15 cellular contexts compared by ENCODE assay signal in the genomic region with DNA sequence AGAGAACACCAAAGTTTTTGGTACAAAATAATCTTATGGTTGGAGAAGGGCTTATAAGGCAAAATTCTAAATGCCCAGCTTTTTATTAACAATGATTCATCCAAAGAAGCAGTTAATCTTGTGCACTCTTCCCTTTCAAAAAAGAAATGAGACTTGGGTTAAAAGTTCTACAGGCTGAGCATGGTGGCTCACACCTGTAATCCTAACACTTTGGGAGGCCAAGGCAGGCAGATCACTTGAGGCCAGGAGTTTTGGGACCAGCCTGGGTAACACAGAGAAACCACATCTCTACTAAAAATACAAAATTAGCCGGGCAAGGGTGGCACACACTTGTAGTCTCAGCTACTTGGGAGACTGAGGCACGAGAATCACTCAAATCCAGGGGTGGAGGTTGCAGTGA. TPM values are rescaled to one million over a fixed set of nuclear protein-coding genes. Genes with fewer than 3 reads are reported as not detected.
DNase-seq lines count a peak whose midpoint lies in the region; ATAC-seq, FAIRE-seq and TF ChIP-seq lines count a peak whose summit lies in the region.
"Had no signal": no experiment of that assay in that cellular context is flagged by ENCODE, and none has a peak within 500 bp of the region (broad histone marks: within the 10 kb centered on the region; RNA-seq: fewer than 3 reads in every experiment).

No MANE protein-coding gene starts in this region.

- H3K4me1 Mint-ChIP-seq in stimulated activated naive CD8-positive, alpha-beta T cell treated with anti-CD3 and anti-CD28 coated beads, Interleukin-15, Interleukin-2, amounts not matched to agents 100 ng/mL and 50 ng/mL, for 24 hours (ENCODE audit: low read depth), result peaks cover 89% of the 10 kb centered on the region
- peaks cover 49% of the 10 kb centered on the region for H3K4me1 Mint-ChIP-seq in type B pancreatic cell (ENCODE audit: unreplicated experiment)

- peaks cover 30% of the 10 kb centered on the region for H3K4me1 ChIP-seq in RWPE2 (ENCODE audit: insufficient read depth, poor library complexity, severe bottlenecking)
- H3K4me1 ChIP-seq in H1 (replicated peaks in 1 of 4; ENCODE audit: control insufficient read depth in 3 of 4, insufficient read depth in 4 of 4, low read length in 3 of 4), result peaks cover 0 to 11% (median 4%) of the 10 kb centered on the region in 4 experiments; a peak in 4 of 7 replicates
- peaks cover 27% of the 10 kb centered on the region for H3K4me1 ChIP-seq in mucosa of descending colon (ENCODE audit: low read depth)

- no peak overlapping the region for H3K9ac ChIP-seq in H1 (replicated peaks in 1 of 4; ENCODE audit: extremely low read depth in 1 of 4, low read depth in 3 of 4, low read length in 3 of 4)

- no peaks in the 10 kb centered on the region; the same call in 1 of the 2 replicates for H3K79me1 ChIP-seq in H1 (ENCODE audit: low read depth, low read length)

- peaks cover 11 to 15% of the 10 kb centered on the region in 2 experiments for H4K20me1 ChIP-seq in H1 (replicated peaks in 1 of 2; ENCODE audit: control insufficient read depth in 1 of 2, insufficient read depth in 2 of 2, low read length in 2 of 2)

- DNase-seq in stimulated activated naive CD8-positive, alpha-beta T cell treated with anti-CD3 and anti-CD28 coated beads, Interleukin-15, Interleukin-2, amounts not matched to agents 100 U/mL and 50 U/mL, for 24 hours, result no peak
- DNase-seq in RWPE2 (ENCODE audit: low spot score) (no peak), H1 (ENCODE audit: low read depth in 1 of 2, low spot score in 2 of 2) (no peak), type B pancreatic cell (ENCODE audit: extremely low spot score, unreplicated experiment) (no peak), mucosa of descending colon (no peak)
- DNase-seq: activated CD8-positive, alpha-beta memory T cell treated with anti-CD3 and anti-CD28 coated beads, Interleukin-2, amount 50 U/mL, for 48 hours; BE2C; Kasumi-1; NCI-H187; SIG-M5; stimulated activated naive CD4-positive, alpha-beta T cell treated with Interleukin-2 at 50 U/mL for 16 hours had no signal

- peaks cover 6% of the 10 kb centered on the region for H3K23me2 ChIP-seq in H1 (ENCODE audit: low read depth, low read length)

- H3K27ac ChIP-seq in RWPE2 (ENCODE audit: poor library complexity, severe bottlenecking) (peak overlapping the region; percentile 5), H1 (ENCODE audit: low read depth, low read length) (no peak overlapping the region)

- TF ChIP-seq EP300 in H1 (IDR thresholded peaks at IDR 0.05; ENCODE audit: borderline replicate concordance in 1 of 2, low read depth in 2 of 2, low read length in 2 of 2), result no peak

- H3K36me3 ChIP-seq in RWPE2 (ENCODE audit: low read depth) (peaks cover 92% of the 10 kb centered on the region), H1 (ENCODE audit: control insufficient read depth in 2 of 4, insufficient read depth in 4 of 4, low read length in 3 of 4) (peaks cover 13 to 70% (median 45%) of the 10 kb centered on the region in 4 experiments), mucosa of descending colon (ENCODE audit: low read depth) (no peaks in the 10 kb centered on the region)

- TF ChIP-seq POLR2A in H1 (IDR thresholded peaks at IDR 0.05; ENCODE audit: control extremely low read depth in 1 of 2, low read depth in 2 of 2, low read length in 2 of 2), result peak in 1 of 2 experiments; percentile 42; a peak in 2 of 3 replicates

- H3K56ac ChIP-seq in H1 (replicated peaks; ENCODE audit: insufficient read length, low read depth, low read length), result no peak overlapping the region

- H4K5ac ChIP-seq in H1 (ENCODE audit: insufficient read length, low read depth, low read length), result no peak overlapping the region

- H2AFZ ChIP-seq in H1 (ENCODE audit: low read length), result no peak overlapping the region

- H2BK120ac ChIP-seq in H1 (replicated peaks; ENCODE audit: low read depth, low read length), result no peak overlapping the region

- 86% methylated on average over 2 of the region's 2 CpGs; no CpG with 5 or more reads in 1 of the 2 experiments for WGBS in H1 (ENCODE audit: extremely low coverage in 1 of 2, insufficient coverage in 1 of 2, insufficient read length in 1 of 2, insufficient replicate concordance in 2 of 2, low coverage in 1 of 2, low lambda C conversion rate in 2 of 2, missing lambda C conversion rate in 1 of 2), 2 experiments

- intact Hi-C loops in mucosa of descending colon (cut with DNase I, micrococcal nuclease), result loop anchor here (10.0 kb wide), 1 partner anchor 112 kb away; no protein-coding TSS in a partner anchor

- H3K27me3 Mint-ChIP-seq in stimulated activated naive CD8-positive, alpha-beta T cell treated with anti-CD3 and anti-CD28 coated beads, Interleukin-15, Interleukin-2, amounts not matched to agents 100 ng/mL and 50 ng/mL, for 24 hours, result no peaks in the 10 kb centered on the region
- peaks cover 3% of the 10 kb centered on the region for H3K27me3 Mint-ChIP-seq in type B pancreatic cell

- H3K27ac Mint-ChIP-seq in stimulated activated naive CD8-positive, alpha-beta T cell treated with anti-CD3 and anti-CD28 coated beads, Interleukin-15, Interleukin-2, amounts not matched to agents 100 ng/mL and 50 ng/mL, for 24 hours, result peak overlapping the region; percentile 63
- peak overlapping the region; percentile 3 for H3K27ac Mint-ChIP-seq in type B pancreatic cell

- no peak overlapping the region for H3K18ac ChIP-seq in H1 (ENCODE audit: extremely low read depth, low read length)

- H3K27me3 ChIP-seq in RWPE2 (ENCODE audit: insufficient read depth, poor library complexity, severe bottlenecking), result no peaks in the 10 kb centered on the region
- H3K27me3 ChIP-seq in H1 (replicated peaks in 1 of 4; ENCODE audit: control insufficient read depth in 3 of 4, extremely low read depth in 1 of 4, insufficient read depth in 3 of 4, low read length in 3 of 4), result no peaks in the 10 kb centered on the region
- H3K27me3 ChIP-seq: BE2C had no signal

- H2BK20ac ChIP-seq in H1 (ENCODE audit: low read length), result no peak overlapping the region

- no peak overlapping the region for H3K23ac ChIP-seq in H1 (ENCODE audit: insufficient read length)

- H3K4me3 Mint-ChIP-seq in stimulated activated naive CD8-positive, alpha-beta T cell treated with anti-CD3 and anti-CD28 coated beads, Interleukin-15, Interleukin-2, amounts not matched to agents 100 ng/mL and 50 ng/mL, for 24 hours, result peak overlapping the region; percentile 84
- H3K4me3 Mint-ChIP-seq in type B pancreatic cell, result peak overlapping the region; percentile 35

- no peak for TF ChIP-seq RAD21 in H1 (IDR thresholded peaks at IDR 0.05 in 1 of 2, conservative IDR thresholded peaks at IDR 0.05 in 1 of 2; ENCODE audit: low read depth in 2 of 2, low read length in 2 of 2)

- no peak overlapping the region for H4K91ac ChIP-seq in H1 (replicated peaks; ENCODE audit: insufficient read length, low read length)

- no peak for FAIRE-seq in H1 (lab: Jason Lieb, UNC)
- FAIRE-seq: islet of Langerhans had no signal

- H3K4me3 ChIP-seq in RWPE2 (ENCODE audit: severe bottlenecking) (no peak overlapping the region), H1 (ENCODE audit: extremely low read depth in 1 of 4, insufficient read depth in 2 of 4, low read depth in 3 of 4, low read length in 4 of 4) (no peak overlapping the region), mucosa of descending colon (no peak overlapping the region)

- CTCF ChIA-PET in H1 (lab: Charles Lee; ENCODE audit: partially characterized antibody), result interaction anchor here (0.7 to 15.0 kb wide), 5 partner anchors 9 to 146 kb away, joined by 3 to 384 read pairs (median 3); a partner anchor contains a TSS

- H2BK12ac ChIP-seq in H1 (ENCODE audit: low read depth, low read length), result no peak overlapping the region

- 0 out of 4 replicates have a peak overlapping the region, but pooled peaks of 1 of the 2 experiments have one; percentile 4 for H3K4me2 ChIP-seq in H1 (ENCODE audit: insufficient read depth in 1 of 2, low read depth in 2 of 2, low read length in 2 of 2)

- TF ChIP-seq CTCF in RWPE2 (IDR thresholded peaks at IDR 0.05; ENCODE audit: poor library complexity, severe bottlenecking) (no peak), H1 (IDR thresholded peaks at IDR 0.05; ENCODE audit: control extremely low read depth in 1 of 3, insufficient read depth in 1 of 3, low read depth in 1 of 3, low read length in 3 of 3) (no peak), type B pancreatic cell (conservative IDR thresholded peaks at IDR 0.05) (peak; percentile 12), mucosa of descending colon (IDR thresholded peaks at IDR 0.05) (no peak)

- H2BK5ac ChIP-seq in H1 (ENCODE audit: low read depth, low read length), result no peak overlapping the region

- no peak overlapping the region for H3K14ac ChIP-seq in H1 (ENCODE audit: insufficient read length)

- no peak overlapping the region for H2AK5ac ChIP-seq in H1 (ENCODE audit: low read depth, low read length)

- H3K79me2 ChIP-seq in H1 (ENCODE audit: control insufficient read depth in 1 of 2, insufficient read depth in 2 of 2, low read length in 2 of 2), result peaks cover 11 to 55% of the 10 kb centered on the region in 2 experiments

- H2BK15ac ChIP-seq in H1 (ENCODE audit: low read length), result no peak overlapping the region

- H3K9me3 ChIP-seq in RWPE2 (ENCODE audit: severe bottlenecking) (no peaks in the 10 kb centered on the region), H1 (ENCODE audit: insufficient read depth in 2 of 2, low read depth in 1 of 2, low read length in 1 of 2) (no peaks in the 10 kb centered on the region), mucosa of descending colon (no peaks in the 10 kb centered on the region)
- H3K9me3 ChIP-seq: BE2C had no signal

- no peaks in the 10 kb centered on the region for H3K9me3 Mint-ChIP-seq in stimulated activated naive CD8-positive, alpha-beta T cell treated with anti-CD3 and anti-CD28 coated beads, Interleukin-15, Interleukin-2, amounts not matched to agents 100 ng/mL and 50 ng/mL, for 24 hours
- H3K9me3 Mint-ChIP-seq in type B pancreatic cell, result no peaks in the 10 kb centered on the region

- ATAC-seq in stimulated activated naive CD8-positive, alpha-beta T cell treated with anti-CD3 and anti-CD28 coated beads, Interleukin-15, Interleukin-2, amounts not matched to agents 100 U/mL and 50 U/mL, for 24 hours, result no peak
- ATAC-seq in RWPE2 (ENCODE audit: low read depth) (no peak), mucosa of descending colon (no peak), GM19328 (IDR thresholded peaks at IDR 0.05; ENCODE audit: unreplicated experiment) (no peak), GM21526 (IDR thresholded peaks at IDR 0.05; ENCODE audit: low FRiP score, unreplicated experiment) (no peak)

- no peak overlapping the region for H3K4ac ChIP-seq in H1 (replicated peaks; ENCODE audit: insufficient read length, low read depth, low read length)

- POLR2A ChIA-PET in H1 (lab: Charles Lee; ENCODE audit: partially characterized antibody), result interaction anchor here (0.6 to 28.0 kb wide), 11 partner anchors 9 to 140 kb away, joined by 3 to 672 read pairs (median 3); a partner anchor contains a TSS

- H4K8ac ChIP-seq in H1 (ENCODE audit: extremely low read depth, insufficient read depth, low read length), result no peak overlapping the region

- peaks cover 95% of the 10 kb centered on the region for H3K36me3 Mint-ChIP-seq in stimulated activated naive CD8-positive, alpha-beta T cell treated with anti-CD3 and anti-CD28 coated beads, Interleukin-15, Interleukin-2, amounts not matched to agents 100 ng/mL and 50 ng/mL, for 24 hours (ENCODE audit: low read depth)
- peaks cover 46% of the 10 kb centered on the region for H3K36me3 Mint-ChIP-seq in type B pancreatic cell

RNA-seq across cellular contexts. Expression of a gene that starts 4.5 kb away (rescaled TPM):
- total RNA-seq in H1 (2021; fragmentation: NEBNext Ultra II Directional; extraction: Animal tissue kit (Norgen Biotek cat#: 25700)), result 429 and 433 TPM in 2 replicates
- polyA plus RNA-seq in H1 (2011; rRNA removed), result 149 and 300 TPM in 2 replicates
- 280 TPM for polyA plus RNA-seq in H1 (2011; cell fraction: cytosol; rRNA removed)
- 773 TPM for polyA plus RNA-seq in H1 (2011; cell fraction: nucleus; rRNA removed)
- polyA plus RNA-seq in H1 (2012, experiment 1 of 2), result 330 to 434 TPM (median 366 TPM) in 4 replicates
- polyA plus RNA-seq in H1 (2012, experiment 2 of 2), result 60.0 TPM
- 237 TPM for polyA plus RNA-seq in H1 (2013, experiment 1 of 2)
- 241 TPM for polyA plus RNA-seq in H1 (2013, experiment 2 of 2)
- polyA minus RNA-seq in H1 (2011; rRNA and poly(A)+ RNA removed), result 349 and 397 TPM in 2 replicates
- 389 TPM for polyA minus RNA-seq in H1 (2011; cell fraction: cytosol; rRNA and poly(A)+ RNA removed)
- 594 TPM for polyA minus RNA-seq in H1 (2011; cell fraction: nucleus; rRNA and poly(A)+ RNA removed)
- 200 and 306 TPM in 2 replicates for total RNA-seq in type B pancreatic cell (ENCODE audit: low replicate concordance)
- total RNA-seq in mucosa of descending colon, result 100 to 1,000 TPM; 150 to 188 (median 184) TPM

RNA-seq across cellular contexts. Expression of a gene that starts 14.5 kb away (rescaled TPM):
- total RNA-seq in H1 (2021; fragmentation: NEBNext Ultra II Directional; extraction: Animal tissue kit (Norgen Biotek cat#: 25700)), result 56.7 and 61.9 TPM in 2 replicates
- polyA plus RNA-seq in H1 (2011; rRNA removed), result 21.5 and 28.9 TPM in 2 replicates
- 25.3 TPM for polyA plus RNA-seq in H1 (2011; cell fraction: cytosol; rRNA removed)
- polyA plus RNA-seq in H1 (2011; cell fraction: nucleus; rRNA removed), result 29.8 TPM
- polyA plus RNA-seq in H1 (2012, experiment 1 of 2), result 33.3 to 43.5 TPM (median 39.8 TPM) in 4 replicates
- 5.7 TPM for polyA plus RNA-seq in H1 (2012, experiment 2 of 2)
- polyA plus RNA-seq in H1 (2013, experiment 1 of 2), result 39.2 TPM
- polyA plus RNA-seq in H1 (2013, experiment 2 of 2), result 38.4 TPM
- polyA minus RNA-seq in H1 (2011; rRNA and poly(A)+ RNA removed), result 81.4 and 108 TPM in 2 replicates
- 35.6 TPM for polyA minus RNA-seq in H1 (2011; cell fraction: cytosol; rRNA and poly(A)+ RNA removed)
- polyA minus RNA-seq in H1 (2011; cell fraction: nucleus; rRNA and poly(A)+ RNA removed), result 51.1 TPM
- total RNA-seq in type B pancreatic cell (ENCODE audit: low replicate concordance), result 53.3 and 73.2 TPM in 2 replicates
- 100 to 1,000 TPM in 1 of 3 donors, 10 to 100 TPM in 2; 48.1 to 107 (median 48.9) TPM for total RNA-seq in mucosa of descending colon

RNA-seq across cellular contexts. Expression of a gene that starts 47.3 kb away (rescaled TPM):
- 7.8 and 10.7 TPM in 2 replicates for total RNA-seq in H1 (2021; fragmentation: NEBNext Ultra II Directional; extraction: Animal tissue kit (Norgen Biotek cat#: 25700))
- 4.0 and 6.7 TPM in 2 replicates for polyA plus RNA-seq in H1 (2011; rRNA removed)
- polyA plus RNA-seq in H1 (2011; cell fraction: cytosol; rRNA removed), result 5.2 TPM
- polyA plus RNA-seq in H1 (2011; cell fraction: nucleus; rRNA removed), result 12.0 TPM
- 3.4 to 9.6 TPM (median 7.3 TPM) in 4 replicates for polyA plus RNA-seq in H1 (2012, experiment 1 of 2)
- polyA plus RNA-seq in H1 (2012, experiment 2 of 2), result 4.9 TPM
- 5.8 TPM for polyA plus RNA-seq in H1 (2013, experiment 1 of 2)
- polyA plus RNA-seq in H1 (2013, experiment 2 of 2), result 5.8 TPM
- 4.1 and 5.1 TPM in 2 replicates for polyA minus RNA-seq in H1 (2011; rRNA and poly(A)+ RNA removed)
- 2.2 TPM for polyA minus RNA-seq in H1 (2011; cell fraction: cytosol; rRNA and poly(A)+ RNA removed)
- 4.1 TPM for polyA minus RNA-seq in H1 (2011; cell fraction: nucleus; rRNA and poly(A)+ RNA removed)
- total RNA-seq in type B pancreatic cell (ENCODE audit: low replicate concordance) (29.8 and 31.3 TPM in 2 replicates), mucosa of descending colon (10 to 100 TPM; 23.5 to 46.8 (median 23.6) TPM)
